Comparison of ENCODE assay signal across 25 cellular contexts in the genomic region with DNA sequence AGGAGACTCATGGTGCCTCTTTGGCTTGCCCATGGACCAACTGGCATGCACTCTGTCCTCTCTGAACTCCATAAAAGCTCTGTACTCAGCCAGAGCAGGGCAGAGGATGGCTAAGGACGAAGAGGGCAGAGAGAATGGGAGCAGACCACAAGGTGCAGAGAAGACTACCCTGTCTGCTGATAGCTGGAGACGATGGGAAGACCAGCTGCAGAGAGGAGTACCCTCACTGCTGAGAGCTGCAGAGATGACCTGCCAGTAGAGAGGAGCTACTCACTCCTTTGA.
DNase-seq lines count a peak whose midpoint lies in the region; ATAC-seq, FAIRE-seq and TF ChIP-seq lines count a peak whose summit lies in the region.
"Had no signal": no experiment of that assay in that cellular context is flagged by ENCODE, and none has a peak within 500 bp of the region (broad histone marks: within the 10 kb centered on the region; RNA-seq: fewer than 3 reads in every experiment).

No MANE protein-coding gene starts in this region.

- POLR2A ChIA-PET in activated CD4-positive, alpha-beta T cell treated with anti-CD3 and anti-CD28 coated beads, Interleukin-2, amount 10 ng/mL, durations not matched to agents 7 days and 5 days (lab: Charles Lee) = no interaction called here
- POLR2A ChIA-PET in HepG2 (lab: Yijun Ruan, JAX) = no interaction called here

- H3K9ac ChIP-seq in HepG2 (ENCODE audit: insufficient read depth, low read depth, low read length) (no peak overlapping the region), neuronal stem cell (ENCODE audit: low read depth, low read length, poor library complexity) (no peak overlapping the region)
- H3K9ac ChIP-seq: BLaER1 had no signal

- no peak overlapping the region for H2BK120ac ChIP-seq in neuronal stem cell (ENCODE audit: low read depth, low read length)

- H4K91ac ChIP-seq in neuronal stem cell (ENCODE audit: low read depth, low read length, poor library complexity) = peak overlapping the region; percentile 40

- peak overlapping the region; percentile 43 for H2BK5ac ChIP-seq in neuronal stem cell (ENCODE audit: low read length)

- H3K4me3 ChIP-seq in HepG2 (replicated peaks in 1 of 3; ENCODE audit: insufficient read depth in 1 of 3, low read depth in 2 of 3, low read length in 3 of 3) (peak overlapping the region; percentile 40 to 61 (median 43); a peak in 5 of 6 replicates), right lobe of liver (no peak overlapping the region), neuronal stem cell (ENCODE audit: low read length in 2 of 2) (no peak overlapping the region), Peyer's patch (no peak overlapping the region)
- H3K4me3 ChIP-seq: BLaER1, GM12878, HAP-1 had no signal

- no peak for DNase-seq in activated CD4-positive, alpha-beta T cell treated with anti-CD3 and anti-CD28 coated beads, Interleukin-2, amount 10 ng/mL, durations not matched to agents 7 days and 5 days
- no peak for DNase-seq in activated CD4-positive, alpha-beta T cell treated with anti-CD3 and anti-CD28 coated beads, Interleukin-2, amount 50 U/mL, for 4 hours
- DNase-seq in HepG2 (ENCODE audit: low spot score) = no peak
- DNase-seq in right lobe of liver = no peak
- DNase-seq in neuronal stem cell (ENCODE audit: low spot score) = no peak
- no peak for DNase-seq in RKO (ENCODE audit: low spot score)
- DNase-seq in Peyer's patch = no peak
- DNase-seq in GM19238 (ENCODE audit: insufficient read length, low spot score) = no peak
- DNase-seq: Caco-2; CD4-positive, CD25-positive, alpha-beta regulatory T cell; CD8-positive, alpha-beta T cell; DMS153; DMS79; EL; GDM1; GOT3; HFFc6 had no signal

- no peaks in the 10 kb centered on the region for H3K36me3 Mint-ChIP-seq in activated CD4-positive, alpha-beta T cell treated with anti-CD3 and anti-CD28 coated beads, Interleukin-2, amount 10 ng/mL, durations not matched to agents 7 days and 5 days (ENCODE audit: low read depth)
- H3K36me3 Mint-ChIP-seq: CD4-positive, CD25-positive, alpha-beta regulatory T cell; CD8-positive, alpha-beta T cell had no signal

- H3K4ac ChIP-seq in neuronal stem cell (ENCODE audit: low read length) = peak overlapping the region; percentile 90

- H3K79me2 ChIP-seq in HepG2 (ENCODE audit: insufficient read depth, low read length) = no peaks in the 10 kb centered on the region

- peak overlapping the region; percentile 84 for H2BK15ac ChIP-seq in neuronal stem cell (ENCODE audit: low read length)

- peaks cover 14% of the 10 kb centered on the region for H3K4me1 Mint-ChIP-seq in activated CD4-positive, alpha-beta T cell treated with anti-CD3 and anti-CD28 coated beads, Interleukin-2, amount 10 ng/mL, durations not matched to agents 7 days and 5 days
- H3K4me1 Mint-ChIP-seq: B cell had no signal

- H3K27me3 Mint-ChIP-seq in activated CD4-positive, alpha-beta T cell treated with anti-CD3 and anti-CD28 coated beads, Interleukin-2, amount 10 ng/mL, durations not matched to agents 7 days and 5 days = peaks cover 20% of the 10 kb centered on the region

- CTCF ChIA-PET in activated CD4-positive, alpha-beta T cell treated with anti-CD3 and anti-CD28 coated beads, Interleukin-2, amount 10 ng/mL, durations not matched to agents 7 days and 5 days (lab: Charles Lee) = interaction anchor here (0.7 to 0.9 kb wide), 2 partner anchors 40 to 54 kb away, joined by 3 read pairs; no protein-coding TSS in a partner anchor
- CTCF ChIA-PET in HepG2 (lab: Yijun Ruan, JAX; ENCODE audit: low intra/inter-chr PET ratio, low total read pairs) = no interaction called here

- no peaks in the 10 kb centered on the region for H3K79me1 ChIP-seq in neuronal stem cell (ENCODE audit: low read depth, low read length)

- TF ChIP-seq EP300 in HepG2 (IDR thresholded peaks at IDR 0.05; ENCODE audit: low read depth in 2 of 2, low read length in 2 of 2) = no peak
- TF ChIP-seq EP300 in HepG2 (CRISPR knock-in tag; IDR thresholded peaks at IDR 0.05; ENCODE audit: borderline replicate concordance) = no peak

- H4K20me1 ChIP-seq in HepG2 (ENCODE audit: insufficient read depth, low read length) = no peaks in the 10 kb centered on the region
- H4K20me1 ChIP-seq: BLaER1 had no signal

- FAIRE-seq in HepG2 (lab: Jason Lieb, UNC) = no peak
- FAIRE-seq: A204.1, GM12878, H54 had no signal

- peak overlapping the region; percentile 83 for H2AFZ ChIP-seq in HepG2 (ENCODE audit: low read length)
- H2AFZ ChIP-seq in neuronal stem cell (ENCODE audit: low read length) = no peak overlapping the region

- no peak for TF ChIP-seq RAD21 in HepG2 (CRISPR knock-in tag; IDR thresholded peaks at IDR 0.05)

- H3K4me1 ChIP-seq in HepG2 (ENCODE audit: insufficient read depth, low read length) (peaks cover 25% of the 10 kb centered on the region), right lobe of liver (no peaks in the 10 kb centered on the region), neuronal stem cell (ENCODE audit: control insufficient read depth in 2 of 2, insufficient read depth in 1 of 2, low read depth in 1 of 2, low read length in 2 of 2) (peaks cover 8 to 15% of the 10 kb centered on the region in 2 donors), Peyer's patch (peaks cover 0 to 13% (median 0%) of the 10 kb centered on the region in 4 donors)
- H3K4me1 ChIP-seq: BLaER1, Caco-2 had no signal

- peak overlapping the region; percentile 1 for H3K23ac ChIP-seq in neuronal stem cell (ENCODE audit: low read depth, low read length, poor library complexity)

- peak overlapping the region; percentile 21 for H3K27ac Mint-ChIP-seq in activated CD4-positive, alpha-beta T cell treated with anti-CD3 and anti-CD28 coated beads, Interleukin-2, amount 10 ng/mL, durations not matched to agents 7 days and 5 days
- H3K27ac Mint-ChIP-seq: B cell; CD4-positive, CD25-positive, alpha-beta regulatory T cell; CD8-positive, alpha-beta T cell; HFFc6 had no signal

- intact Hi-C loops in HepG2 (cut with micrococcal nuclease; ENCODE audit: unreplicated experiment) = no loop called here
- intact Hi-C loops in right lobe of liver (cut with DNase I) = no loop called here

- H2AK5ac ChIP-seq in neuronal stem cell (ENCODE audit: low read depth, low read length) = peak overlapping the region; percentile 73

- H3K4me2 ChIP-seq in HepG2 (ENCODE audit: low read depth, low read length) (peak overlapping the region; percentile 85), neuronal stem cell (ENCODE audit: insufficient read depth, low read length, poor library complexity, severe bottlenecking) (no peak overlapping the region)
- H3K4me2 ChIP-seq: BLaER1 had no signal

- no peak overlapping the region for H4K8ac ChIP-seq in neuronal stem cell (ENCODE audit: low read depth, low read length)

- TF ChIP-seq CTCF in HepG2 (CRISPR knock-in tag; IDR thresholded peaks at IDR 0.05) (no peak), right lobe of liver (IDR thresholded peaks at IDR 0.05) (no peak), Peyer's patch (IDR thresholded peaks at IDR 0.05) (no peak)

- peak overlapping the region; percentile 32 for H3K14ac ChIP-seq in neuronal stem cell (ENCODE audit: low read length)

- ATAC-seq in HepG2 = peak; percentile 76
- ATAC-seq in right lobe of liver = no peak
- ATAC-seq: CD8-positive, alpha-beta T cell; GM12878 had no signal

- H3K27ac ChIP-seq in HepG2 (ENCODE audit: extremely low read length, insufficient read depth, low read length) (no peak overlapping the region), right lobe of liver (no peak overlapping the region), neuronal stem cell (replicated peaks; ENCODE audit: low read length) (no peak overlapping the region), Peyer's patch (no peak overlapping the region)
- H3K27ac ChIP-seq: 22Rv1, BLaER1, C4-2B had no signal

- TF ChIP-seq POLR2A in HepG2 (IDR thresholded peaks at IDR 0.05; ENCODE audit: insufficient read depth in 1 of 2, low read depth in 2 of 2, low read length in 2 of 2) = no peak
- TF ChIP-seq POLR2A in right lobe of liver (IDR thresholded peaks at IDR 0.05) = no peak
- no peak for TF ChIP-seq POLR2A in Peyer's patch (IDR thresholded peaks at IDR 0.05)

- no TSS peak for BruUV-seq in HepG2 (replicated peaks; lab: Mats Ljungman, UMichigan)

- no peaks in the 10 kb centered on the region for H3K36me3 ChIP-seq in HepG2 (replicated peaks in 1 of 2; ENCODE audit: control insufficient read depth in 1 of 2, insufficient read depth in 2 of 2, low read length in 2 of 2)
- no peaks in the 10 kb centered on the region for H3K36me3 ChIP-seq in right lobe of liver
- no peaks in the 10 kb centered on the region for H3K36me3 ChIP-seq in neuronal stem cell (replicated peaks in 1 of 2; ENCODE audit: control insufficient read depth in 2 of 2, insufficient read depth in 2 of 2, low read length in 2 of 2)
- H3K36me3 ChIP-seq in Peyer's patch = no peaks in the 10 kb centered on the region
- H3K36me3 ChIP-seq: BLaER1, HAP-1 had no signal

- 61% methylated on average over 2 of the region's 2 CpGs for WGBS in HepG2 (ENCODE audit: low lambda C conversion rate)
- 81% methylated on average over 2 of the region's 2 CpGs for WGBS in right lobe of liver (ENCODE audit: insufficient coverage, low coverage, low lambda C conversion rate, missing lambda C conversion rate)
- no CpG with 5 or more reads among the region's 2 CpGs for WGBS in neuronal stem cell (ENCODE audit: extremely low coverage in 2 of 2, insufficient read length in 2 of 2, insufficient replicate concordance in 1 of 2), 2 donors

- H3K4me3 Mint-ChIP-seq in activated CD4-positive, alpha-beta T cell treated with anti-CD3 and anti-CD28 coated beads, Interleukin-2, amount 10 ng/mL, durations not matched to agents 7 days and 5 days = no peak overlapping the region
- H3K4me3 Mint-ChIP-seq: B cell; CD4-positive, CD25-positive, alpha-beta regulatory T cell; CD8-positive, alpha-beta T cell; HFFc6 had no signal

- in situ Hi-C loops in HepG2 (cut with HindIII; ENCODE audit: extremely low pct_ligation_motif_present, low pct_unique_long_range_greater_than_20kb) = no loop called here

- H3K9me3 Mint-ChIP-seq in activated CD4-positive, alpha-beta T cell treated with anti-CD3 and anti-CD28 coated beads, Interleukin-2, amount 10 ng/mL, durations not matched to agents 7 days and 5 days = no peaks in the 10 kb centered on the region
- H3K9me3 Mint-ChIP-seq: CD4-positive, CD25-positive, alpha-beta regulatory T cell; CD8-positive, alpha-beta T cell; HFFc6 had no signal

- H3K9me3 ChIP-seq in HepG2 (ENCODE audit: low read length) (no peaks in the 10 kb centered on the region), right lobe of liver (no peaks in the 10 kb centered on the region), neuronal stem cell (replicated peaks in 1 of 2; ENCODE audit: control insufficient read depth in 2 of 2, insufficient read depth in 1 of 2, low read depth in 1 of 2, low read length in 2 of 2) (no peaks in the 10 kb centered on the region), Peyer's patch (no peaks in the 10 kb centered on the region)
- H3K9me3 ChIP-seq: BLaER1, Caco-2, HAP-1 had no signal

- H2BK12ac ChIP-seq in neuronal stem cell (ENCODE audit: low read length) = no peak overlapping the region

- no peaks in the 10 kb centered on the region for H3K27me3 ChIP-seq in HepG2 (ENCODE audit: control insufficient read depth in 1 of 2, insufficient read depth in 2 of 2, low read length in 2 of 2)
- no peaks in the 10 kb centered on the region for H3K27me3 ChIP-seq in right lobe of liver
- H3K27me3 ChIP-seq in neuronal stem cell (ENCODE audit: control insufficient read depth in 3 of 3, insufficient read depth in 3 of 3, low read depth in 1 of 3, low read length in 3 of 3) = no peaks in the 10 kb centered on the region
- no peaks in the 10 kb centered on the region for H3K27me3 ChIP-seq in Peyer's patch
- H3K27me3 ChIP-seq: BLaER1 had no signal

- peak overlapping the region; percentile 69 for H3K18ac ChIP-seq in neuronal stem cell (ENCODE audit: low read length)

Comparison
In these comparisons a context has a peak if more than half of its experiments do, and no peak if none do; other contexts are left out.
1. H3K4me3 ChIP-seq: peak in HepG2 (3 of 3); none in right lobe of liver (0 of 3), neuronal stem cell (0 of 2) and Peyer's patch (0 of 4).